ENCODE assay signal across 8 cellular contexts in genomic region chr7:98869374-98870070, GRCh38. TPM values are rescaled to one million over a fixed set of nuclear protein-coding genes. Genes with fewer than 3 reads are reported as not detected.
DNase-seq lines count a peak whose midpoint lies in the region; ATAC-seq lines count a peak whose summit lies in the region.

TSS of gene TMEM130 (minus strand) at chr7:98870014. CDS start at chr7:98869861, 153 bp downstream.

- intact Hi-C loops in naive thymus-derived CD4-positive, alpha-beta T cell (cut with micrococcal nuclease): loop anchor here (10.0 kb wide), 2 partner anchors 455 to 605 kb away; partner anchors contain the start of genes ARPC1A (in 1 of the 2) and ZNF789 (in 1 of the 2)

- H3K9me3 ChIP-seq in naive thymus-derived CD4-positive, alpha-beta T cell (ENCODE audit: control insufficient read depth in 2 of 3, low read length in 3 of 3): no peaks in the 10 kb centered on the region

- H3K4me1 Mint-ChIP-seq in naive thymus-derived CD4-positive, alpha-beta T cell: peaks cover 0 to 8% (median 0%) of the 10 kb centered on the region in 7 donors

- peak within 1 kb of the TSS; percentile 9 for H3K4me3 ChIP-seq in naive thymus-derived CD4-positive, alpha-beta T cell (ENCODE audit: low read length)

- CTCF ChIA-PET in naive thymus-derived CD4-positive, alpha-beta T cell (lab: Charles Lee): no interaction called here

- peaks cover 0 to 39% (median 6%) of the 10 kb centered on the region in 5 donors for H3K27me3 Mint-ChIP-seq in naive thymus-derived CD4-positive, alpha-beta T cell

- ATAC-seq in HG02938 (IDR thresholded peaks at IDR 0.05; ENCODE audit: unreplicated experiment): peak; percentile 11
- peak; percentile 28 for ATAC-seq in naive thymus-derived CD4-positive, alpha-beta T cell

- peak; percentile 3 for DNase-seq in CD1c-positive myeloid dendritic cell (ENCODE audit: extremely low spot score)
- peak in 17 of 61 donors; percentile 37 to 74 (median 49) for DNase-seq in caudate nucleus (lab: John Stamatoyannopoulos, UW)
- DNase-seq in naive thymus-derived CD4-positive, alpha-beta T cell: peak in 1 of 9 donors; percentile 26
- DNase-seq in mesenteric fat pad (ENCODE audit: low spot score): no peak
- DNase-seq in ureter (ENCODE audit: low spot score): no peak
- DNase-seq in NCI-H2196 treated with DMSO at 0.1 percent for 48 hours (lab: John Stamatoyannopoulos, UW; ENCODE audit: unreplicated experiment): no peak
- no peak for DNase-seq in NAMALWA (ENCODE audit: low spot score)

- no peak within 1 kb of the TSS for H3K27ac Mint-ChIP-seq in naive thymus-derived CD4-positive, alpha-beta T cell

- no peaks in the 10 kb centered on the region for H3K27me3 ChIP-seq in naive thymus-derived CD4-positive, alpha-beta T cell (ENCODE audit: control insufficient read depth in 2 of 2, insufficient read depth in 2 of 2, low read length in 2 of 2)

- peak within 1 kb of the TSS; percentile 63 to 87 (median 76) for H3K4me3 Mint-ChIP-seq in naive thymus-derived CD4-positive, alpha-beta T cell

- peak within 1 kb of the TSS; percentile 79 for H3K27ac ChIP-seq in caudate nucleus (ENCODE audit: low read depth, low read length)
- H3K27ac ChIP-seq in naive thymus-derived CD4-positive, alpha-beta T cell (ENCODE audit: low read depth, low read length): no peak within 1 kb of the TSS

- no peaks in the 10 kb centered on the region for H3K36me3 ChIP-seq in naive thymus-derived CD4-positive, alpha-beta T cell (ENCODE audit: control insufficient read depth in 2 of 3, insufficient read depth in 3 of 3, low read length in 3 of 3)

- POLR2A ChIA-PET in naive thymus-derived CD4-positive, alpha-beta T cell (lab: Charles Lee): no interaction called here

- H3K9me3 Mint-ChIP-seq in naive thymus-derived CD4-positive, alpha-beta T cell: no peaks in the 10 kb centered on the region

- no peaks in the 10 kb centered on the region for H3K36me3 Mint-ChIP-seq in naive thymus-derived CD4-positive, alpha-beta T cell

- H3K4me1 ChIP-seq in naive thymus-derived CD4-positive, alpha-beta T cell (ENCODE audit: control insufficient read depth in 2 of 2, insufficient read depth in 2 of 2, low read length in 2 of 2): no peaks in the 10 kb centered on the region

RNA-seq across cellular contexts. Expression of gene TMEM130, which starts in this region (rescaled TPM):
- not detected for total RNA-seq in naive thymus-derived CD4-positive, alpha-beta T cell
- polyA plus RNA-seq in naive thymus-derived CD4-positive, alpha-beta T cell: not detected
- total RNA-seq in mesenteric fat pad (0.29 TPM), ureter (1.6 TPM)

Comparison
In these comparisons a context has a peak if more than half of its experiments do, and no peak if none do; other contexts are left out.
1. Peak in ATAC-seq and H3K4me3 ChIP-seq in naive thymus-derived CD4-positive, alpha-beta T cell; RNA of the gene not detected or under 1 TPM.